Comparison of ENCODE assay signal across 23 cellular contexts in genomic region chr7:125984795-125985194, GRCh38.
"Had no signal": no experiment of that assay in that cellular context is flagged by ENCODE, and none has a peak within 500 bp of the region (broad histone marks: within the 10 kb centered on the region; RNA-seq: fewer than 3 reads in every experiment).

No MANE protein-coding gene starts in this region.

- H3K4me1 Mint-ChIP-seq: naive thymus-derived CD8-positive, alpha-beta T cell; nephron; stimulated activated memory B cell treated with anti-CD40 and anti-IgM and Interleukin-4, amounts not matched to agents 10 μg/mL and 1 μg/mL and 100 μg/mL, for 72 hours; stimulated activated naive CD8-positive, alpha-beta T cell treated with anti-CD3 and anti-CD28 coated beads, Interleukin-15, amount 100 ng/mL, for 72 hours had no signal

- DNase-seq: hypothalamus; islet precursor cell; left ventricle myocardium inferior; naive thymus-derived CD8-positive, alpha-beta T cell; ovary; right lobe of liver; stimulated activated CD4-positive, alpha-beta T cell treated with anti-CD3 and anti-CD28 coated beads, Interleukin-1b, Interleukin-23, amount 100 ng/mL, for 48 hours; stimulated activated CD4-positive, alpha-beta T cell treated with anti-CD3 and anti-CD28 coated beads, Interleukin-2, amount 100 ng/mL, for 48 hours; stimulated activated CD4-positive, alpha-beta T cell treated with anti-CD3 and anti-CD28 coated beads, Interleukin-4, amount 100 ng/mL, for 4 hours; stimulated activated CD8-positive, alpha-beta memory T cell treated with anti-CD3 and anti-CD28 coated beads, Interleukin-4, amount 100 ng/mL, for 48 hours; stimulated activated naive CD4-positive, alpha-beta T cell treated with Interleukin-2 at 50 U/mL for 16 hours; stimulated activated naive CD8-positive, alpha-beta T cell treated with anti-CD3 and anti-CD28 coated beads, Interleukin-15, amount 100 ng/mL, for 72 hours; testis; thyroid gland; transverse colon; upper lobe of right lung; uterus had no signal

- H3K27ac ChIP-seq: left ventricle myocardium inferior, ovary, right atrium auricular region, right lobe of liver, testis, thyroid gland, transverse colon, upper lobe of right lung, uterus had no signal

- H3K4me3 ChIP-seq: left ventricle myocardium inferior, lung, ovary, right atrium auricular region, right lobe of liver, smooth muscle cell, testis, thyroid gland, transverse colon, upper lobe of right lung, uterus had no signal

- H3K4me3 Mint-ChIP-seq: naive thymus-derived CD8-positive, alpha-beta T cell; nephron; stimulated activated memory B cell treated with anti-CD40 and anti-IgM and Interleukin-4, amounts not matched to agents 10 μg/mL and 1 μg/mL and 100 μg/mL, for 72 hours; stimulated activated naive CD8-positive, alpha-beta T cell treated with anti-CD3 and anti-CD28 coated beads, Interleukin-15, amount 100 ng/mL, for 72 hours had no signal

- H3K27me3 ChIP-seq: ovary, right atrium auricular region, right lobe of liver, testis, thyroid gland, transverse colon, upper lobe of right lung, uterus had no signal

- H3K36me3 ChIP-seq: left ventricle myocardium inferior, ovary, right atrium auricular region, right lobe of liver, thyroid gland, transverse colon, upper lobe of right lung, uterus had no signal

- H3K9me3 ChIP-seq: ovary, right atrium auricular region, right lobe of liver, testis, thyroid gland, transverse colon, upper lobe of right lung, uterus had no signal

- H3K4me1 ChIP-seq: left ventricle myocardium inferior, right atrium auricular region, right lobe of liver, testis, thyroid gland, transverse colon, upper lobe of right lung, uterus had no signal

- H3K27ac Mint-ChIP-seq: naive thymus-derived CD8-positive, alpha-beta T cell; nephron; progenitor cell of endocrine pancreas; stimulated activated memory B cell treated with anti-CD40 and anti-IgM and Interleukin-4, amounts not matched to agents 10 μg/mL and 1 μg/mL and 100 μg/mL, for 72 hours; stimulated activated naive CD8-positive, alpha-beta T cell treated with anti-CD3 and anti-CD28 coated beads, Interleukin-15, amount 100 ng/mL, for 72 hours had no signal

- H3K27me3 Mint-ChIP-seq: naive thymus-derived CD8-positive, alpha-beta T cell; progenitor cell of endocrine pancreas; stimulated activated memory B cell treated with anti-CD40 and anti-IgM and Interleukin-4, amounts not matched to agents 10 μg/mL and 1 μg/mL and 100 μg/mL, for 72 hours; stimulated activated naive CD8-positive, alpha-beta T cell treated with anti-CD3 and anti-CD28 coated beads, Interleukin-15, amount 100 ng/mL, for 72 hours had no signal

- ATAC-seq: naive thymus-derived CD8-positive, alpha-beta T cell; stimulated activated memory B cell treated with anti-CD40 and anti-IgM and Interleukin-4, amounts not matched to agents 10 μg/mL and 1 μg/mL and 100 μg/mL, for 72 hours; stimulated activated naive CD8-positive, alpha-beta T cell treated with anti-CD3 and anti-CD28 coated beads, Interleukin-15, amount 100 ng/mL, for 72 hours; upper lobe of right lung had no signal

- H3K4me2 ChIP-seq: smooth muscle cell had no signal

- H3K36me3 Mint-ChIP-seq: naive thymus-derived CD8-positive, alpha-beta T cell; stimulated activated memory B cell treated with anti-CD40 and anti-IgM and Interleukin-4, amounts not matched to agents 10 μg/mL and 1 μg/mL and 100 μg/mL, for 72 hours had no signal
